ENCODE assay signal across 9 cellular contexts in the genomic region with DNA sequence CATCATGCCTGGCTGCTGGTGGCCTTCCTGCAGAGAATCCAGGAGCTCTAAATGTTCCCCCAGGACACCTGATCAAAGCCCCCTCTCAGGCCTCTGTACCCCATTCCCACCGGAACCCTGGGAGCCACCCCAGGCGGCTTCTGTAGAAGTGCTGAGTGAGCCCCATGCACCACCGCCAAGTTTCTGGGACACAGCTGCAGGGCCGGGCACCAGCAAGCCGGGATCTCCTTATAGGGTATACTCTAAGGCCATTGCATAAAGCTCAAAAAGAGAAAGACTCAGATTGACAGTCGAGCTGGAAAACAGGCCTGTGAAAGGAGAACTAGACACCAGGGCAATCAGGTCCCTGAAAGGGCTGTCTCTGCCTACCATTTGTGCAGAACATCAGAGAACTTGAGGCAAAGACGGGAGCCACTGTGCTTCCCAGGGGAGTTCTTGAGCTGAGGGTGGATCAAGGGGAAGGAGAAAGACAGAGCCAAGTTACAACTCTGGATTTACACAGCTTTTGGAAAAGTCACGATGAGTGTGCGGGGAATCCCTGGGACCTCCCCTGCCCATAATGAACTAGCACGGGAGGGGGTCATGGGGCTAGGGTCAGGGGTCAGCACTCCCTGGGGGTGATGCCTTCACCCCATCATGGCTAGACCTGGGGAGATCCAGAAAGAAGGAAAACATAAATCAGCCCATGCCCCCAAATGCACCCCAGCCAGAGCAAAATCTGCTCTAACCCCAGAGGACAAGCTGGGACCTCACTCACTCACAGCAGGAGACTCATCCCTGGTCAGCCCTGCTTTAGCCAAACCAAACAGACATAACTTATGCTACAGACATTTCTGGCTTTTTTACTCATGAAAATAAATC.
DNase-seq lines count a peak whose midpoint lies in the region; ATAC-seq and TF ChIP-seq lines count a peak whose summit lies in the region.
"Had no signal": no experiment of that assay in that cellular context is flagged by ENCODE, and none has a peak within 500 bp of the region (broad histone marks: within the 10 kb centered on the region; RNA-seq: fewer than 3 reads in every experiment).

No MANE protein-coding gene starts in this region.

- H3K36me3 Mint-ChIP-seq in nephron (ENCODE audit: low read depth): no peaks in the 10 kb centered on the region

- peak overlapping the region; percentile 78 for H3K4me2 ChIP-seq in BLaER1

- H3K4me1 ChIP-seq in BLaER1: peaks cover 98% of the 10 kb centered on the region

- no peak for DNase-seq in activated CD4-positive, CD25-positive, alpha-beta regulatory T cell (lab: John Stamatoyannopoulos, UW)
- no peak for DNase-seq in stimulated activated CD4-positive, alpha-beta T cell treated with anti-CD3 and anti-CD28 coated beads, Interleukin-12 subunit alpha, Interleukin-12 subunit beta, amount 100 ng/mL, for 4 hours
- no peak for DNase-seq in Kasumi-1 (lab: John Stamatoyannopoulos, UW)
- DNase-seq: DMS53 had no signal

- peaks cover 15% of the 10 kb centered on the region for H3K27me3 Mint-ChIP-seq in nephron (ENCODE audit: low read depth)

- no peak overlapping the region for H3K4me3 ChIP-seq in BLaER1

- 0 out of 2 replicates have a peak overlapping the region, but pooled peaks have one; percentile 11 for H3K9ac ChIP-seq in BLaER1

- ATAC-seq in HG02885 (IDR thresholded peaks at IDR 0.05; ENCODE audit: poor library complexity, unreplicated experiment): no peak

- H3K9me3 ChIP-seq in BLaER1 (no peaks in the 10 kb centered on the region), KOPT-K1 (ENCODE audit: insufficient read depth, low read length, poor library complexity, severe bottlenecking) (no peaks in the 10 kb centered on the region)

- H4K20me1 ChIP-seq in BLaER1: peaks cover 36% of the 10 kb centered on the region

- peak overlapping the region in 1 of 3 experiments; percentile 23 for H3K4me3 Mint-ChIP-seq in nephron

- H3K27ac ChIP-seq in BLaER1 (peak overlapping the region; percentile 74), KOPT-K1 (ENCODE audit: low read depth, low read length, poor library complexity, severe bottlenecking) (peak overlapping the region; percentile 87), cingulate gyrus (ENCODE audit: low read depth, low read length) (peak overlapping the region; percentile 39)

- H3K36me3 ChIP-seq in BLaER1: no peaks in the 10 kb centered on the region
- H3K36me3 ChIP-seq in KOPT-K1 (ENCODE audit: insufficient read depth, low read length): no peaks in the 10 kb centered on the region

- no peaks in the 10 kb centered on the region for H3K27me3 ChIP-seq in BLaER1

- H3K4me1 Mint-ChIP-seq in nephron: peaks cover 36% of the 10 kb centered on the region

- no peak for TF ChIP-seq CTCF in nephron (IDR thresholded peaks at IDR 0.05; ENCODE audit: unreplicated experiment in 3 of 3)

- H3K9me3 Mint-ChIP-seq in nephron: no peaks in the 10 kb centered on the region

- peak overlapping the region; percentile 40 to 86 (median 56) for H3K27ac Mint-ChIP-seq in nephron
